In genomic region chr5:145946112-145946861, GRCh38 we compare ENCODE assay signal across 8 cellular contexts. TPM values are rescaled to one million over a fixed set of nuclear protein-coding genes. Genes with fewer than 3 reads are reported as not detected.
DNase-seq lines count a peak whose midpoint lies in the region; ATAC-seq lines count a peak whose summit lies in the region.

No MANE protein-coding gene starts in this region.

- no peaks in the 10 kb centered on the region for H3K36me3 ChIP-seq in CD4-positive, CD25-positive, alpha-beta regulatory T cell (ENCODE audit: control insufficient read depth, insufficient read depth, low read length)

- H3K27me3 ChIP-seq in CD4-positive, CD25-positive, alpha-beta regulatory T cell (ENCODE audit: control insufficient read depth, insufficient read depth, low read length) = no peaks in the 10 kb centered on the region

- peak overlapping the region; percentile 73 for H3K27ac ChIP-seq in CD4-positive, CD25-positive, alpha-beta regulatory T cell (ENCODE audit: insufficient read depth, low read length, poor library complexity, severe bottlenecking)

- peak in 2 of 3 donors; percentile 52 to 79 for DNase-seq in CD4-positive, CD25-positive, alpha-beta regulatory T cell
- DNase-seq in kidney tubule cell (ENCODE audit: low spot score) (peak; percentile 100), NCI-H510A (lab: John Stamatoyannopoulos, UW) (no peak), NCI-H187 treated with DMSO at 0.1 percent for 48 hours (lab: John Stamatoyannopoulos, UW) (no peak), amygdala (lab: John Stamatoyannopoulos, UW) (no peak)

- peaks cover 0 to 59% (median 24%) of the 10 kb centered on the region in 4 donors for H3K4me1 Mint-ChIP-seq in CD4-positive, CD25-positive, alpha-beta regulatory T cell
- peaks cover 19% of the 10 kb centered on the region for H3K4me1 Mint-ChIP-seq in activated T-helper 17 cell treated with anti-CD3 and anti-CD28 coated beads, Interleukin-2, amount 50 U/mL, for 72 hours

- no peaks in the 10 kb centered on the region for H3K36me3 Mint-ChIP-seq in CD4-positive, CD25-positive, alpha-beta regulatory T cell
- no peaks in the 10 kb centered on the region for H3K36me3 Mint-ChIP-seq in activated T-helper 17 cell treated with anti-CD3 and anti-CD28 coated beads, Interleukin-2, amount 50 U/mL, for 72 hours (ENCODE audit: low read depth)

- peak overlapping the region; percentile 10 to 60 (median 31) for H3K4me3 Mint-ChIP-seq in CD4-positive, CD25-positive, alpha-beta regulatory T cell
- peak overlapping the region; percentile 28 for H3K4me3 Mint-ChIP-seq in activated T-helper 17 cell treated with anti-CD3 and anti-CD28 coated beads, Interleukin-2, amount 50 U/mL, for 72 hours

- H3K4me1 ChIP-seq in CD4-positive, CD25-positive, alpha-beta regulatory T cell (ENCODE audit: control insufficient read depth, insufficient read depth, low read length, poor library complexity, severe bottlenecking) = peaks cover 30% of the 10 kb centered on the region

- ATAC-seq in CD4-positive, CD25-positive, alpha-beta regulatory T cell (ENCODE audit: low read depth in 2 of 2) = peak; percentile 81 to 88
- peak; percentile 55 for ATAC-seq in GM19468 (IDR thresholded peaks at IDR 0.05; ENCODE audit: extremely low read depth, unreplicated experiment)
- ATAC-seq in HG03460 (IDR thresholded peaks at IDR 0.05; ENCODE audit: unreplicated experiment) = peak; percentile 85
- peak; percentile 86 for ATAC-seq in activated T-helper 17 cell treated with anti-CD3 and anti-CD28 coated beads, Interleukin-2, amount 50 U/mL, for 72 hours (replicated peaks)

- peak overlapping the region; percentile 22 to 61 (median 44) for H3K27ac Mint-ChIP-seq in CD4-positive, CD25-positive, alpha-beta regulatory T cell
- peak overlapping the region; percentile 60 for H3K27ac Mint-ChIP-seq in activated T-helper 17 cell treated with anti-CD3 and anti-CD28 coated beads, Interleukin-2, amount 50 U/mL, for 72 hours

- no peaks in the 10 kb centered on the region for H3K27me3 Mint-ChIP-seq in CD4-positive, CD25-positive, alpha-beta regulatory T cell
- peaks cover 30% of the 10 kb centered on the region for H3K27me3 Mint-ChIP-seq in activated T-helper 17 cell treated with anti-CD3 and anti-CD28 coated beads, Interleukin-2, amount 50 U/mL, for 72 hours

- H3K9me3 ChIP-seq in CD4-positive, CD25-positive, alpha-beta regulatory T cell (ENCODE audit: control insufficient read depth in 2 of 2, low read length in 2 of 2) = no peaks in the 10 kb centered on the region

- H3K4me3 ChIP-seq in CD4-positive, CD25-positive, alpha-beta regulatory T cell (ENCODE audit: low read depth, low read length) = peak overlapping the region; percentile 29

- peaks cover 0 to 2% (median 0%) of the 10 kb centered on the region in 7 donors for H3K9me3 Mint-ChIP-seq in CD4-positive, CD25-positive, alpha-beta regulatory T cell
- H3K9me3 Mint-ChIP-seq in activated T-helper 17 cell treated with anti-CD3 and anti-CD28 coated beads, Interleukin-2, amount 50 U/mL, for 72 hours = no peaks in the 10 kb centered on the region

RNA-seq across cellular contexts. Expression of gene SH3RF2, which starts 9.9 kb away (rescaled TPM):
- 4.5 TPM for total RNA-seq in CD4-positive, CD25-positive, alpha-beta regulatory T cell
- under 1 TPM in 3 of 4 donors, not detected in 1; 0.52 to 0.74 (median 0.66) TPM for polyA plus RNA-seq in CD4-positive, CD25-positive, alpha-beta regulatory T cell
- total RNA-seq in activated T-helper 17 cell treated with anti-CD3 and anti-CD28 coated beads, Interleukin-2, amount 50 U/mL, for 72 hours = under 1 TPM in 1 of 2 donors, not detected in 1; 0.80 TPM

Comparison
In these comparisons a context has a peak if more than half of its experiments do, and no peak if none do; other contexts are left out.
1. DNase-seq: peak in CD4-positive, CD25-positive, alpha-beta regulatory T cell (2 of 3) and kidney tubule cell (single experiment); none in NCI-H510A (single experiment), NCI-H187 treated with DMSO at 0.1 percent for 48 hours (single experiment) and amygdala (0 of 56).
2. Peak in every context shown above with its lines, with median percentiles within 50 percentile points of each other: ATAC-seq.